In the genomic region with DNA sequence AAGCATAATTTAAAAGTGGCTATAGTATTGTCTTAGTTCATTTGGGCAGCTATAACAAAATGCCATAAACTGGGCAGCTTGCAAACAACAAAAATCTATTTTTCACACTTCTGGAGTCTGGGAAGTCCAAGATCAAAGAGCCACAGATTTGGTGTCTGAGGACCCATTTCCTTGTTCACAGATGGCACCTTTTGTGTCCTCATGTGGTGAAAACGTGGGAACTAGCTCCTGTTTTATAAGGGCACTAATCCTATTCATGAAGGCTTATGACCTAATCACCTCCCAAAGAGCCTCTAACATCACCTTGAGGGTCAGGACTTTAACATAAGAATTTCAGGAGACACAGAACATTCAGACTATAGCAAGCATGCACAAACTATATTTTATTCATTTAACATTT, we compare ENCODE assay signal across 17 cellular contexts.
"Had no signal": no experiment of that assay in that cellular context is flagged by ENCODE, and none has a peak within 500 bp of the region (broad histone marks: within the 10 kb centered on the region; RNA-seq: fewer than 3 reads in every experiment).

No MANE protein-coding gene starts in this region.

- DNase-seq: activated CD4-positive, alpha-beta T cell treated with anti-CD3 and anti-CD28 coated beads for 4 hours; activated CD4-positive, alpha-beta T cell treated with anti-CD3 and anti-CD28 coated beads, Interleukin-2, amount 50 U/mL, for 48 hours; activated CD4-positive, CD25-positive, alpha-beta regulatory T cell; activated naive CD4-positive, alpha-beta T cell treated with Interleukin-2 at 50 U/mL for 16 hours; activated naive CD8-positive, alpha-beta T cell treated with anti-CD3 and anti-CD28 coated beads for 36 hours; activated T-cell treated with anti-CD3 and anti-CD28 coated beads, Interleukin-2, amount 50 U/mL, for 48 hours; central memory CD4-positive, alpha-beta T cell; effector memory CD4-positive, alpha-beta T cell; foreskin melanocyte; hippocampal formation; kidney glomerular epithelial cell; left lung; naive thymus-derived CD8-positive, alpha-beta T cell; small intestine; stimulated activated CD4-positive, alpha-beta T cell treated with anti-CD3 and anti-CD28 coated beads, Interleukin-2, amount 100 ng/mL, for 24 hours; stimulated activated naive CD8-positive, alpha-beta T cell treated with anti-CD3 and anti-CD28 coated beads, Interleukin-15, amount 100 ng/mL, for 72 hours; tibial artery had no signal

- H3K9me3 ChIP-seq: tibial artery had no signal

- H3K36me3 ChIP-seq: left lung, tibial artery had no signal

- H3K27ac ChIP-seq: left lung, tibial artery had no signal

- H3K4me1 ChIP-seq: left lung, tibial artery had no signal

- H3K4me3 ChIP-seq: left lung, tibial artery had no signal

- H3K27me3 ChIP-seq: left lung, tibial artery had no signal
